Comparison of ENCODE assay signal across 9 cellular contexts in the genomic region with DNA sequence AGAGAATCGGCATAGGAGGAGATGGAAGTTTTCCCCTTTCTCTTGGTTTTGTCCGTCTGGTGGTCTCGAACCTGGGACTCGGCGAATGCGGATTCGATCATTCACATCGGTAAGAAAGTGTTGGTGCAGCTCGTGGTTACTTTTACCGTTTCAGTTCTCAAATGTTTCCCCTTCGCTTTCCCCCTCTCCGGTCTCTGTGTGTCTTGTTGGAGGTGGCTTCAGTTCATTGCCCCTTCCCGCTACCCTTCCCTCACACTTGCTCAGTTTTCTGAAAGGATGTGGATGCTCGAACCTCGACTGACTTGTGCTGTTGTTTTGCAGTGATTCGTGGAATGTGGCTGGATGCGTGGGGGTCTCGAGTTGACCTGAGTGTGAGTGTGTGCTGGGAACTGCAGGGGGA. TPM values are rescaled to one million over a fixed set of nuclear protein-coding genes. Genes with fewer than 3 reads are reported as not detected.
DNase-seq lines count a peak whose midpoint lies in the region; ATAC-seq, FAIRE-seq and TF ChIP-seq lines count a peak whose summit lies in the region.
"Had no signal": no experiment of that assay in that cellular context is flagged by ENCODE, and none has a peak within 500 bp of the region (broad histone marks: within the 10 kb centered on the region; RNA-seq: fewer than 3 reads in every experiment).

No MANE protein-coding gene starts in this region.

- ATAC-seq in pancreas: peak in 3 of 4 donors; percentile 9 to 29 (median 12)
- no peak for ATAC-seq in HG03280 (IDR thresholded peaks at IDR 0.05; ENCODE audit: unreplicated experiment)

- H3K27ac ChIP-seq in esophagus muscularis mucosa (replicated peaks in 1 of 4) (no peak overlapping the region), pancreas (no peak overlapping the region)

- intact Hi-C loops in esophagus muscularis mucosa (cut with DNase I): no loop called here
- intact Hi-C loops in pancreas (cut with DNase I): no loop called here

- TF ChIP-seq POLR2A in esophagus muscularis mucosa (IDR thresholded peaks at IDR 0.05; ENCODE audit: low read depth): no peak

- H3K27me3 ChIP-seq in esophagus muscularis mucosa: peaks cover 0 to 62% (median 12%) of the 10 kb centered on the region in 4 donors
- H3K27me3 ChIP-seq in pancreas: peaks cover 0 to 19% (median 0%) of the 10 kb centered on the region in 4 donors

- 2% methylated on average over 18 of the region's 18 CpGs for WGBS in esophagus muscularis mucosa
- 6 to 10% methylated on average over 18 of the region's 18 CpGs for WGBS in pancreas, 2 donors

- H3K4me1 ChIP-seq in esophagus muscularis mucosa (peaks cover 23 to 30% (median 28%) of the 10 kb centered on the region in 4 donors), pancreas (peaks cover 2 to 8% (median 4%) of the 10 kb centered on the region in 3 donors)

- no peak for FAIRE-seq in pancreas (lab: Jason Lieb, UNC)

- peak overlapping the region; percentile 24 to 54 (median 40) for H3K4me3 ChIP-seq in esophagus muscularis mucosa
- H3K4me3 ChIP-seq in pancreas: peak overlapping the region in 1 of 4 donors; percentile 52

- H3K9me3 ChIP-seq in esophagus muscularis mucosa (no peaks in the 10 kb centered on the region), pancreas (no peaks in the 10 kb centered on the region)

- TF ChIP-seq CTCF in esophagus muscularis mucosa (IDR thresholded peaks at IDR 0.05) (no peak), pancreas (IDR thresholded peaks at IDR 0.05) (no peak)

- H3K36me3 ChIP-seq in esophagus muscularis mucosa: no peaks in the 10 kb centered on the region
- no peaks in the 10 kb centered on the region for H3K36me3 ChIP-seq in pancreas

- DNase-seq in D341Med (ENCODE audit: low spot score): peak; percentile 31
- DNase-seq in NCI-H1694 treated with DMSO at 0.1 percent for 48 hours (lab: John Stamatoyannopoulos, UW): peak; percentile 25
- no peak for DNase-seq in esophagus muscularis mucosa (ENCODE audit: extremely low spot score)
- no peak for DNase-seq in pancreas
- DNase-seq in NCI-H187 treated with DMSO at 0.1 percent for 48 hours (lab: John Stamatoyannopoulos, UW): no peak
- DNase-seq in LoVo (ENCODE audit: low spot score): no peak
- no peak for DNase-seq in NCI-H2196 (lab: John Stamatoyannopoulos, UW; ENCODE audit: unreplicated experiment)
- DNase-seq: stimulated activated CD4-positive, alpha-beta T cell treated with anti-CD3 and anti-CD28 coated beads, Interleukin-12 subunit alpha, Interleukin-12 subunit beta, amount 100 ng/mL, for 4 hours had no signal

- TF ChIP-seq EP300 in esophagus muscularis mucosa (IDR thresholded peaks at IDR 0.05): no peak

RNA-seq across cellular contexts. Expression of a gene that starts 0.9 kb away (rescaled TPM):
- total RNA-seq in esophagus muscularis mucosa (under 1 TPM in 2 of 4 donors, not detected in 2; 0.06 to 0.17 TPM), pancreas (under 1 TPM in 1 of 6 donors, not detected in 5; 0.39 TPM)
- polyA plus RNA-seq in pancreas: not detected

Comparison
In these comparisons a context has a peak if more than half of its experiments do, and no peak if none do; other contexts are left out.
1. DNase-seq: peak in D341Med (single experiment) and NCI-H1694 treated with DMSO at 0.1 percent for 48 hours (single experiment); none in esophagus muscularis mucosa (single experiment), pancreas (0 of 6), NCI-H187 treated with DMSO at 0.1 percent for 48 hours (single experiment), LoVo (single experiment) and NCI-H2196 (single experiment).